Comparison of ENCODE assay signal across 8 cellular contexts in genomic region chr14:64388533-64389243, GRCh38. TPM values are rescaled to one million over a fixed set of nuclear protein-coding genes. Genes with fewer than 3 reads are reported as not detected.
DNase-seq lines count a peak whose midpoint lies in the region; ATAC-seq and TF ChIP-seq lines count a peak whose summit lies in the region.

No MANE protein-coding gene starts in this region.

- H3K27me3 ChIP-seq in HL-60 (ENCODE audit: insufficient read depth, poor library complexity, severe bottlenecking) = no peaks in the 10 kb centered on the region
- H3K27me3 ChIP-seq in dorsolateral prefrontal cortex = no peaks in the 10 kb centered on the region
- no peaks in the 10 kb centered on the region for H3K27me3 ChIP-seq in testis

- no peaks in the 10 kb centered on the region for H3K9me3 Mint-ChIP-seq in activated CD4-positive, alpha-beta T cell treated with anti-CD3 and anti-CD28 coated beads for 36 hours (ENCODE audit: low read depth)

- no peaks in the 10 kb centered on the region for H3K9me3 ChIP-seq in SK-N-MC (ENCODE audit: low read depth, low read length)
- no peaks in the 10 kb centered on the region for H3K9me3 ChIP-seq in testis

- H3K4me3 Mint-ChIP-seq in activated CD4-positive, alpha-beta T cell treated with anti-CD3 and anti-CD28 coated beads for 36 hours = peak overlapping the region; percentile 93

- H3K9ac ChIP-seq in SK-N-MC (ENCODE audit: insufficient read length) = peak overlapping the region; percentile 98

- H3K27me3 Mint-ChIP-seq in activated CD4-positive, alpha-beta T cell treated with anti-CD3 and anti-CD28 coated beads for 36 hours = no peaks in the 10 kb centered on the region

- CTCF ChIA-PET in activated CD4-positive, alpha-beta T cell treated with anti-CD3 and anti-CD28 coated beads for 36 hours (lab: Charles Lee) = interaction anchor here (0.7 to 2.1 kb wide), 8 partner anchors 36 to 134 kb away, joined by 3 to 13 read pairs (median 4); no protein-coding TSS in a partner anchor

- H3K4me1 ChIP-seq in testis = peaks cover 6% of the 10 kb centered on the region

- 0% methylated on average over 10 to 18 of the region's 18 CpGs for WGBS in testis, 2 donors

- peaks cover 39% of the 10 kb centered on the region for H3K4me1 Mint-ChIP-seq in activated CD4-positive, alpha-beta T cell treated with anti-CD3 and anti-CD28 coated beads for 36 hours

- POLR2A ChIA-PET in activated CD4-positive, alpha-beta T cell treated with anti-CD3 and anti-CD28 coated beads for 36 hours (lab: Charles Lee) = interaction anchor here (1.1 to 2.1 kb wide), 4 partner anchors 50 to 152 kb away, joined by 4 to 14 read pairs (median 7); partner anchors contain the start of gene HSPA2

- ATAC-seq in activated CD4-positive, alpha-beta T cell treated with anti-CD3 and anti-CD28 coated beads for 36 hours = no peak

- TF ChIP-seq CTCF in HL-60 (IDR thresholded peaks at IDR 0.05; ENCODE audit: insufficient read depth, low read length) (no peak), dorsolateral prefrontal cortex (IDR thresholded peaks at IDR 0.05 in 54 of 56, conservative IDR thresholded peaks at IDR 0.05 in 2 of 56; ENCODE audit: low read depth in 1 of 56, partially characterized antibody in 56 of 56) (no peak), testis (IDR thresholded peaks at IDR 0.05) (no peak)

- peaks cover 46% of the 10 kb centered on the region for H3K36me3 Mint-ChIP-seq in activated CD4-positive, alpha-beta T cell treated with anti-CD3 and anti-CD28 coated beads for 36 hours (ENCODE audit: low read depth)

- peak overlapping the region; percentile 85 for H3K27ac ChIP-seq in HL-60 (replicated peaks)
- peak overlapping the region; percentile 92 for H3K27ac ChIP-seq in SK-N-MC
- peak overlapping the region in 49 of 59 donors; percentile 14 to 92 (median 81) for H3K27ac ChIP-seq in dorsolateral prefrontal cortex
- peak overlapping the region; percentile 68 to 83 for H3K27ac ChIP-seq in testis

- peak overlapping the region; percentile 93 for H3K27ac Mint-ChIP-seq in activated CD4-positive, alpha-beta T cell treated with anti-CD3 and anti-CD28 coated beads for 36 hours

- H3K36me3 ChIP-seq in SK-N-MC (ENCODE audit: insufficient read depth, low read length) = peaks cover 38% of the 10 kb centered on the region
- H3K36me3 ChIP-seq in testis (ENCODE audit: low read depth, missing control alignments) = no peaks in the 10 kb centered on the region

- peak; percentile 52 for DNase-seq in activated CD4-positive, alpha-beta T cell treated with anti-CD3 and anti-CD28 coated beads for 36 hours
- DNase-seq in activated CD4-positive, alpha-beta T cell treated with anti-CD3 and anti-CD28 coated beads for 1 hour = no peak
- DNase-seq in HL-60 (ENCODE audit: low read depth in 1 of 2, low spot score in 1 of 2) (peak in 1 of 2 experiments; percentile 1), SK-N-MC (ENCODE audit: low read depth, low spot score) (no peak), dorsolateral prefrontal cortex (peak in 6 of 10 donors; percentile 16 to 55 (median 36)), lung microvascular endothelial cell (ENCODE audit: low read depth in 2 of 2) (peak; percentile 43 to 49), testis (peak; percentile 44), HuH-7 (ENCODE audit: low spot score) (no peak)

- TF ChIP-seq POLR2A in testis (IDR thresholded peaks at IDR 0.05) = no peak

- H3K4me3 ChIP-seq in HL-60 (replicated peaks; ENCODE audit: insufficient read depth, low read length) = peak overlapping the region; percentile 45
- peak overlapping the region; percentile 96 for H3K4me3 ChIP-seq in SK-N-MC
- peak overlapping the region; percentile 55 to 98 (median 86) for H3K4me3 ChIP-seq in dorsolateral prefrontal cortex
- H3K4me3 ChIP-seq in testis = peak overlapping the region; percentile 68 to 69

- intact Hi-C loops in activated CD4-positive, alpha-beta T cell treated with anti-CD3 and anti-CD28 coated beads for 36 hours (cut with DNase I, micrococcal nuclease) = loop anchor here (1.0 to 5.0 kb wide), 10 partner anchors 50 to 846 kb away; partner anchors contain the start of genes AKAP5 (in 2 of the 2), HSPA2 (in 2 of the 2), WDR89 (in 2 of the 2) and ZBTB25 (in 2 of the 2)
- intact Hi-C loops in dorsolateral prefrontal cortex (cut with DNase I) = loop anchor here (5.0 to 10.0 kb wide), 5 partner anchors 46 to 116 kb away; partner anchors contain the start of genes ZBTB1 (in 2 of the 2) and ZBTB25 (in 2 of the 2)
- intact Hi-C loops in testis (cut with DNase I; ENCODE audit: low total_unique reads) = no loop called here

RNA-seq across cellular contexts. Expression of gene MTHFD1, which starts 0.5 kb away (rescaled TPM):
- 100 to 1,000 TPM; 213 to 222 TPM for total RNA-seq in activated CD4-positive, alpha-beta T cell treated with anti-CD3 and anti-CD28 coated beads for 36 hours
- 10 to 100 TPM; 41.0 to 93.1 (median 63.8) TPM for total RNA-seq in dorsolateral prefrontal cortex
- total RNA-seq in lung microvascular endothelial cell = 30.6 and 35.3 TPM in 2 replicates
- total RNA-seq in testis = 10 to 100 TPM; 27.4 to 28.8 TPM
- polyA plus RNA-seq in testis (ENCODE audit: insufficient read depth, low read depth, low replicate concordance) = 22.3 TPM

Comparison
In these comparisons a context has a peak if more than half of its experiments do, and no peak if none do; other contexts are left out.
1. DNase-seq: peak in activated CD4-positive, alpha-beta T cell treated with anti-CD3 and anti-CD28 coated beads for 36 hours (single experiment), dorsolateral prefrontal cortex (6 of 10), lung microvascular endothelial cell (2 of 2) and testis (single experiment); none in activated CD4-positive, alpha-beta T cell treated with anti-CD3 and anti-CD28 coated beads for 1 hour (single experiment), SK-N-MC (single experiment) and HuH-7 (single experiment).
2. H3K4me3 ChIP-seq: peak in every context shown above with its lines; median percentile 96 in SK-N-MC; 86 in dorsolateral prefrontal cortex; 68 in testis; 45 in HL-60.
3. Peak in every context shown above with its lines, with median percentiles within 50 percentile points of each other: H3K27ac ChIP-seq.